9 cellular contexts compared by ENCODE assay signal in genomic region chr12:2853626-2854025, GRCh38. TPM values are rescaled to one million over a fixed set of nuclear protein-coding genes. Genes with fewer than 3 reads are reported as not detected.
DNase-seq lines count a peak whose midpoint lies in the region; ATAC-seq and TF ChIP-seq lines count a peak whose summit lies in the region.
"Had no signal": no experiment of that assay in that cellular context is flagged by ENCODE, and none has a peak within 500 bp of the region (broad histone marks: within the 10 kb centered on the region; RNA-seq: fewer than 3 reads in every experiment).

No MANE protein-coding gene starts in this region.

- POLR2A ChIA-PET in Panc1 (lab: Charles Lee) = interaction anchor here (0.7 kb wide), 1 partner anchor 10 kb away, joined by 3 read pairs; no protein-coding TSS in a partner anchor

- no peak overlapping the region for H3K27ac ChIP-seq in C4-2B
- no peak overlapping the region for H3K27ac ChIP-seq in Panc1 (ENCODE audit: low read length)
- H3K27ac ChIP-seq in osteoblast (ENCODE audit: low read depth, low read length) = no peak overlapping the region

- H3K4me1 ChIP-seq in HAP-1 (no peaks in the 10 kb centered on the region), Panc1 (ENCODE audit: control insufficient read depth, insufficient read depth, low read length) (no peaks in the 10 kb centered on the region), osteoblast (ENCODE audit: insufficient read depth, low read length) (peaks cover 10% of the 10 kb centered on the region)

- in situ Hi-C loops in HAP-1 (cut with MboI; ENCODE audit: low sequenced_read_pairs) (no loop called here), Panc1 (cut with HindIII; ENCODE audit: low pct_unique_long_range_greater_than_20kb, low sequenced_read_pairs) (no loop called here)

- H3K4me3 ChIP-seq in HAP-1 (no peak overlapping the region), Panc1 (ENCODE audit: low read depth in 2 of 2, low read length in 2 of 2) (no peak overlapping the region), osteoblast (ENCODE audit: insufficient read depth, low read length) (no peak overlapping the region)

- no peaks in the 10 kb centered on the region for H3K79me2 ChIP-seq in osteoblast (ENCODE audit: insufficient read depth, low read length)

- H2AFZ ChIP-seq in osteoblast (ENCODE audit: low read length) = no peak overlapping the region

- H3K36me3 ChIP-seq in HAP-1 (replicated peaks) (peaks cover 14% of the 10 kb centered on the region), Panc1 (ENCODE audit: control insufficient read depth, insufficient read depth, low read length) (no peaks in the 10 kb centered on the region), osteoblast (ENCODE audit: insufficient read depth, low read length) (no peaks in the 10 kb centered on the region)

- DNase-seq in HAP-1 (ENCODE audit: low spot score in 2 of 2) (peak; percentile 69 to 93), Panc1 (ENCODE audit: low read depth, low spot score) (no peak), globus pallidus (ENCODE audit: low spot score) (peak; percentile 73), osteoblast (ENCODE audit: insufficient read length, low spot score, missing footprints) (peak; percentile 97), cerebellar nuclear complex (lab: John Stamatoyannopoulos, UW) (no peak)
- DNase-seq in activated gamma-delta T cell treated with anti-CD3 and anti-CD28 coated beads, Interleukin-2, amount 50 U/mL, for 16 hours (ENCODE audit: low read depth) = peak; percentile 10

- TF ChIP-seq CTCF in C4-2B (conservative IDR thresholded peaks at IDR 0.05) (peak; percentile 94), Panc1 (IDR thresholded peaks at IDR 0.05) (peak; percentile 88), osteoblast (IDR thresholded peaks at IDR 0.05; ENCODE audit: extremely low read depth, low read depth, low read length) (peak; percentile 91)

- H3K9me3 ChIP-seq in HAP-1 = no peaks in the 10 kb centered on the region
- H3K9me3 ChIP-seq in Panc1 (ENCODE audit: control insufficient read depth, insufficient read depth, low read depth, low read length) = no peaks in the 10 kb centered on the region
- no peaks in the 10 kb centered on the region for H3K9me3 ChIP-seq in osteoblast (ENCODE audit: low read depth, low read length)

- BruUV-seq in Panc1 (replicated peaks; lab: Mats Ljungman, UMichigan) = no TSS peak

- no peaks in the 10 kb centered on the region for H4K20me1 ChIP-seq in osteoblast (ENCODE audit: insufficient read depth, low read length)

- H3K27me3 ChIP-seq in HAP-1 (ENCODE audit: low read depth) (no peaks in the 10 kb centered on the region), Panc1 (ENCODE audit: control insufficient read depth, insufficient read depth, low read length) (no peaks in the 10 kb centered on the region), osteoblast (ENCODE audit: insufficient read depth, low read length) (no peaks in the 10 kb centered on the region)

- H3K4me2 ChIP-seq in osteoblast (ENCODE audit: insufficient read depth, low read length) = peak overlapping the region; percentile 12

- ATAC-seq in Panc1 (peak; percentile 77), GM21447 (IDR thresholded peaks at IDR 0.05; ENCODE audit: unreplicated experiment) (no peak)

- intact Hi-C loops in Panc1 (cut with micrococcal nuclease; ENCODE audit: unreplicated experiment) = no loop called here

- CTCF ChIA-PET in Panc1 (lab: Charles Lee) = interaction anchor here (0.5 to 0.7 kb wide), 5 partner anchors 11 to 86 kb away, joined by 3 to 7 read pairs (median 4); no protein-coding TSS in a partner anchor

RNA-seq across cellular contexts. Expression of gene TEX52, which starts 3.2 kb away (rescaled TPM):
- total RNA-seq in Panc1 (2021; ENCODE audit: unreplicated experiment) (not detected), osteoblast (not detected in 2 replicates)
- not detected for polyA plus RNA-seq in Panc1 (2012; ENCODE audit: insufficient read length)
- total RNA-seq: skeletal muscle tissue had no signal

RNA-seq across cellular contexts. Expression of gene NRIP2, which starts 18.8 kb away (rescaled TPM):
- not detected for total RNA-seq in Panc1 (2021; ENCODE audit: unreplicated experiment)
- 0.57 TPM for polyA plus RNA-seq in Panc1 (2012; ENCODE audit: insufficient read length)
- total RNA-seq in osteoblast = 0.59 TPM in 1 of 2 replicates, not detected in the other

RNA-seq across cellular contexts. Expression of gene FOXM1, which starts 23.3 kb away (rescaled TPM):
- total RNA-seq in Panc1 (2021; ENCODE audit: unreplicated experiment) (71.2 TPM), osteoblast (3.3 and 4.7 TPM in 2 replicates)
- polyA plus RNA-seq in Panc1 (2012; ENCODE audit: insufficient read length) = 25.7 TPM

RNA-seq across cellular contexts. Expression of gene RHNO1, which starts 23.4 kb away (rescaled TPM):
- total RNA-seq in Panc1 (2021; ENCODE audit: unreplicated experiment) = 37.7 TPM
- 22.2 TPM for polyA plus RNA-seq in Panc1 (2012; ENCODE audit: insufficient read length)
- 27.1 and 28.6 TPM in 2 replicates for total RNA-seq in osteoblast

RNA-seq across cellular contexts. Expression of gene TULP3, which starts 37.1 kb away (rescaled TPM):
- total RNA-seq in Panc1 (2021; ENCODE audit: unreplicated experiment) = 29.3 TPM
- polyA plus RNA-seq in Panc1 (2012; ENCODE audit: insufficient read length) = 23.1 TPM
- total RNA-seq in osteoblast = 39.8 and 43.4 TPM in 2 replicates

Comparison
In these comparisons a context has a peak if more than half of its experiments do, and no peak if none do; other contexts are left out.
1. DNase-seq: peak in HAP-1 (2 of 2), activated gamma-delta T cell treated with anti-CD3 and anti-CD28 coated beads, Interleukin-2, amount 50 U/mL, for 16 hours (single experiment), globus pallidus (single experiment) and osteoblast (single experiment); none in Panc1 (single experiment) and cerebellar nuclear complex (0 of 2).
2. RNA of gene FOXM1, which starts 23.3 kb away (total RNA-seq): 71.2 TPM in Panc1 (single experiment); 3.3 to 4.7 TPM in osteoblast; every median in the first group is over 10 times any median in the second.
3. Peak in every context shown above with its lines, with median percentiles within 50 percentile points of each other: CTCF ChIP-seq.